In the genomic region with DNA sequence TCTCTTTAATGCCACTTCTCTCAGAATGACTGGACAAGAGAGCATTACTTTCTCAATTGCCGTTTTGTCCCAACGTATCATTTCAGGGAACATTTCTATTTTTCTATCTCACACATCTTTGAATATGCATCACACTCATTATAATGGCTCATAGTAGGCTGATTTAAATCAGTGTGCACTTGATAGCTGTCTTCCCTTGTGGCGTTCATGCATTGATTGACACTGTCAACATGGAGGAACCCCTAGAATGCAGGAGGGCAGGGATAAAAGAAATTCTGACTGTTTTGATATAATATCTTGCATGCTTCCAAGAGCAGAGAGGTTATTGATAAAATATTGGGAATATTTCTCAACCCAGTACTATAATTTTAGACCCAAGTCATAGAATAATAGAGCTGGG, we compare ENCODE assay signal across 26 cellular contexts.
DNase-seq lines count a peak whose midpoint lies in the region; TF ChIP-seq lines count a peak whose summit lies in the region.
"Had no signal": no experiment of that assay in that cellular context is flagged by ENCODE, and none has a peak within 500 bp of the region (broad histone marks: within the 10 kb centered on the region; RNA-seq: fewer than 3 reads in every experiment).

No MANE protein-coding gene starts in this region.

- no peaks in the 10 kb centered on the region for H3K9me2 ChIP-seq in neural cell (ENCODE audit: insufficient read depth, low read length)

- no peak overlapping the region for H2AFZ ChIP-seq in neural cell (ENCODE audit: low read depth, low read length)

- TF ChIP-seq EP300 in neural cell (conservative IDR thresholded peaks at IDR 0.05; ENCODE audit: poor library complexity, severe bottlenecking): peak; percentile 77

- peak overlapping the region; percentile 44 for H3K27ac ChIP-seq in neural cell (ENCODE audit: low read length)
- H3K27ac ChIP-seq: 22Rv1; A549; BLaER1; BLaER1 treated with 17β-estradiol and CSF1 and Interleukin-3, amounts not matched to agents 10 nM and 100 nM; C4-2B had no signal

- H3F3A ChIP-seq in neural cell (ENCODE audit: insufficient read depth, low read length, poor library complexity, severe bottlenecking): no peaks in the 10 kb centered on the region

- no peaks in the 10 kb centered on the region for H3K9me3 ChIP-seq in neural cell (ENCODE audit: low read length)
- H3K9me3 ChIP-seq: A549; BE2C; BLaER1; BLaER1 treated with 17β-estradiol and CSF1 and Interleukin-3, amounts not matched to agents 10 nM and 100 nM; Caco-2 had no signal

- H4K20me1 ChIP-seq in neural cell (ENCODE audit: insufficient read depth): no peaks in the 10 kb centered on the region
- H4K20me1 ChIP-seq: BLaER1; BLaER1 treated with 17β-estradiol and CSF1 and Interleukin-3, amounts not matched to agents 10 nM and 100 nM had no signal

- H3K36me3 ChIP-seq in neural cell (ENCODE audit: insufficient read depth, low read length): no peaks in the 10 kb centered on the region
- H3K36me3 ChIP-seq: BE2C; BLaER1; BLaER1 treated with 17β-estradiol and CSF1 and Interleukin-3, amounts not matched to agents 10 nM and 100 nM had no signal

- TF ChIP-seq CTCF in neural cell (IDR thresholded peaks at IDR 0.05; ENCODE audit: poor library complexity, severe bottlenecking): no peak

- no peak overlapping the region for H3K4me2 ChIP-seq in neural cell (ENCODE audit: low read length)
- H3K4me2 ChIP-seq: A549; BLaER1; BLaER1 treated with 17β-estradiol and CSF1 and Interleukin-3, amounts not matched to agents 10 nM and 100 nM had no signal

- no peak for DNase-seq in RKO (ENCODE audit: low spot score)
- DNase-seq: 8988T; ACHN; AML-193; BE2C; C1 segment of cervical spinal cord; Caco-2; Calu3; CD4-positive, alpha-beta T cell; CD4-positive, CD25-positive, alpha-beta regulatory T cell; CD8-positive, alpha-beta memory T cell; CD8-positive, alpha-beta T cell; COR-L47; DMS 273 treated with DMSO at 0.1 percent for 48 hours; DMS153; DMS53; DMS79; DMS79 treated with DMSO at 0.1 percent for 48 hours; DND-41; EL had no signal

- no peaks in the 10 kb centered on the region for H3K27me3 ChIP-seq in neural cell (ENCODE audit: insufficient read depth, low read depth, low read length)
- H3K27me3 ChIP-seq: BE2C; BLaER1; BLaER1 treated with 17β-estradiol and CSF1 and Interleukin-3, amounts not matched to agents 10 nM and 100 nM had no signal

- TF ChIP-seq RAD21 in neural cell (conservative IDR thresholded peaks at IDR 0.05): no peak

- no peak overlapping the region for H3K4me3 ChIP-seq in neural cell (ENCODE audit: low read length)
- H3K4me3 ChIP-seq: A549; BLaER1; BLaER1 treated with 17β-estradiol and CSF1 and Interleukin-3, amounts not matched to agents 10 nM and 100 nM had no signal

- H3K9ac ChIP-seq in neural cell (ENCODE audit: low read length): no peak overlapping the region
- H3K9ac ChIP-seq: BLaER1; BLaER1 treated with 17β-estradiol and CSF1 and Interleukin-3, amounts not matched to agents 10 nM and 100 nM had no signal

- H3K79me2 ChIP-seq in neural cell (replicated peaks; ENCODE audit: insufficient read depth, low read length): no peaks in the 10 kb centered on the region

TF ChIP-seq in neural cell, 6 proteins besides CTCF, POLR2A, EP300 and RAD21:
- TF ChIP-seq POLR2AphosphoS5 (IDR thresholded peaks at IDR 0.05) (peak; percentile 52), TAF1 (IDR thresholded peaks at IDR 0.05; ENCODE audit: low read depth) (no peak)
